In genomic region chr6:3388786-3389185, GRCh38 we compare ENCODE assay signal across 30 cellular contexts.
A peak's percentile ranks its signal among the peaks of the same experiment; 100 is the strongest.
DNase-seq lines count a peak whose midpoint lies in the region; ATAC-seq and TF ChIP-seq lines count a peak whose summit lies in the region.
"Had no signal": no experiment of that assay in that cellular context is flagged by ENCODE, and none has a peak within 500 bp of the region (broad histone marks: within the 10 kb centered on the region; RNA-seq: fewer than 3 reads in every experiment).

No MANE protein-coding gene starts in this region.

- no peak for ATAC-seq in stimulated activated naive CD8-positive, alpha-beta T cell treated with anti-CD3 and anti-CD28 coated beads, Interleukin-15, Interleukin-2, amounts not matched to agents 100 U/mL and 50 U/mL, for 24 hours
- no peak for ATAC-seq in CD8-positive, alpha-beta T cell
- ATAC-seq: effector memory CD8-positive, alpha-beta T cell; SK-N-SH treated with all-trans-retinoic acid at 6 μM for 48 hours had no signal

- H2AFZ ChIP-seq in GM23248 (no peak overlapping the region), osteoblast (ENCODE audit: low read length) (no peak overlapping the region)

- H3K36me3 Mint-ChIP-seq in CD8-positive, alpha-beta T cell = no peaks in the 10 kb centered on the region

- CTCF ChIA-PET in CD8-positive, alpha-beta T cell (lab: Charles Lee) = no interaction called here

- H3K9me3 ChIP-seq in GM23248 (ENCODE audit: low read depth) (no peaks in the 10 kb centered on the region), osteoblast (ENCODE audit: low read depth, low read length) (no peaks in the 10 kb centered on the region)
- H3K9me3 ChIP-seq in CD8-positive, alpha-beta T cell (ENCODE audit: low read length) = no peaks in the 10 kb centered on the region
- H3K9me3 ChIP-seq: BE2C had no signal

- no peaks in the 10 kb centered on the region for H3K27me3 ChIP-seq in GM23248 (replicated peaks; ENCODE audit: insufficient read depth)
- no peaks in the 10 kb centered on the region for H3K27me3 ChIP-seq in osteoblast (ENCODE audit: insufficient read depth, low read length)
- no peaks in the 10 kb centered on the region for H3K27me3 ChIP-seq in CD8-positive, alpha-beta T cell (ENCODE audit: insufficient read depth, low read length)

- TF ChIP-seq CTCF in GM12864 (IDR thresholded peaks at IDR 0.05; ENCODE audit: low read depth, low read length, missing control alignments) (no peak), osteoblast (IDR thresholded peaks at IDR 0.05; ENCODE audit: extremely low read depth, low read depth, low read length) (no peak)
- no peak for TF ChIP-seq CTCF in CD8-positive, alpha-beta T cell (IDR thresholded peaks at IDR 0.05)

- H3K36me3 ChIP-seq in GM23248 (ENCODE audit: low read depth) (no peaks in the 10 kb centered on the region), osteoblast (ENCODE audit: insufficient read depth, low read length) (no peaks in the 10 kb centered on the region)
- H3K36me3 ChIP-seq in CD8-positive, alpha-beta T cell (ENCODE audit: insufficient read depth, low read length) = no peaks in the 10 kb centered on the region
- H3K36me3 ChIP-seq: BE2C had no signal

- H3K9ac ChIP-seq in GM23248 = peak overlapping the region; percentile 90
- H3K9ac ChIP-seq: KMS-11 had no signal

- 86% methylated on average over 8 to 9 of the region's 9 CpGs for WGBS in GM23248 (ENCODE audit: low coverage in 1 of 2, low lambda C conversion rate in 2 of 2, missing lambda C conversion rate in 2 of 2), 2 experiments

- DNase-seq in GM12864 (ENCODE audit: low read depth) = peak; percentile 15
- DNase-seq in GM23248 = no peak
- DNase-seq in osteoblast (ENCODE audit: insufficient read length, low spot score, missing footprints) = no peak
- DNase-seq in LoVo (ENCODE audit: low spot score) = no peak
- DNase-seq in stimulated activated naive CD8-positive, alpha-beta T cell treated with anti-CD3 and anti-CD28 coated beads, Interleukin-15, Interleukin-2, amounts not matched to agents 100 U/mL and 50 U/mL, for 24 hours = no peak
- DNase-seq in CD8-positive, alpha-beta T cell = no peak
- DNase-seq in NK-92 treated with Interleukin-12 subunit alpha and Interleukin-12 subunit beta, amount 100 ng/mL, for 24 hours (lab: John Stamatoyannopoulos, UW) = no peak
- DNase-seq: ACHN; activated CD4-positive, alpha-beta T cell treated with anti-CD3 and anti-CD28 coated beads, Interleukin-2, amount 50 U/mL, for 1 hour; activated CD4-positive, CD25-positive, alpha-beta regulatory T cell; activated effector memory CD4-positive, alpha-beta T cell treated with anti-CD3 and anti-CD28 coated beads, Interleukin-2, amount 50 U/mL, for 16 hours; activated T-cell treated with anti-CD3 and anti-CD28 coated beads, Interleukin-2, amount 50 U/mL, for 24 hours; aorta; BE2C; DMS153; effector memory CD8-positive, alpha-beta T cell; H7; NCI-H2107; NCI-H82; right cardiac atrium; stimulated activated CD4-positive, alpha-beta T cell treated with anti-CD3 and anti-CD28 coated beads, Interleukin-2, amount 100 ng/mL, for 24 hours; stimulated activated CD8-positive, alpha-beta memory T cell treated with anti-CD3 and anti-CD28 coated beads, Interleukin-4, amount 100 ng/mL, for 48 hours; trophoblast cell had no signal

- peaks cover 3% of the 10 kb centered on the region for H3K27me3 Mint-ChIP-seq in CD8-positive, alpha-beta T cell (ENCODE audit: low read depth)

- H3K27ac ChIP-seq in GM23248 (peak overlapping the region; percentile 100), angular gyrus (ENCODE audit: low read depth, low read length) (peak overlapping the region; percentile 84), osteoblast (ENCODE audit: low read depth, low read length) (peak overlapping the region; percentile 100)
- H3K27ac ChIP-seq in CD8-positive, alpha-beta T cell (ENCODE audit: low read depth, low read length) = no peak overlapping the region
- H3K27ac ChIP-seq: KMS-11 had no signal

- H3F3A ChIP-seq in GM23248 (ENCODE audit: insufficient read depth) = peaks cover 47% of the 10 kb centered on the region

- intact Hi-C loops in CD8-positive, alpha-beta T cell (cut with DNase I, micrococcal nuclease) = no loop called here

- no peak overlapping the region for H3K4me3 ChIP-seq in GM12864 (ENCODE audit: low read depth, low read length)
- H3K4me3 ChIP-seq in GM23248 = no peak overlapping the region
- H3K4me3 ChIP-seq in osteoblast (ENCODE audit: insufficient read depth, low read length) = no peak overlapping the region
- H3K4me3 ChIP-seq in CD8-positive, alpha-beta T cell (ENCODE audit: low read depth, low read length) = no peak overlapping the region
- H3K4me3 ChIP-seq: coronary artery had no signal

- no peaks in the 10 kb centered on the region for H3K9me3 Mint-ChIP-seq in CD8-positive, alpha-beta T cell
- H3K9me3 Mint-ChIP-seq: activated T-cell treated with anti-CD3 and anti-CD28 coated beads, Interleukin-2, amount 50 U/mL, for 24 hours; effector memory CD8-positive, alpha-beta T cell; neural crest cell; T-helper 1 cell treated with Interleukin-12 subunit alpha and Interleukin-12 subunit beta and Interleukin-4 antibody, amounts not matched to agents 30 μg/mL and 1 μg/mL, for 36 hours had no signal

- no peak overlapping the region for H3K27ac Mint-ChIP-seq in CD8-positive, alpha-beta T cell
- H3K27ac Mint-ChIP-seq: activated naive CD8-positive, alpha-beta T cell; activated T-cell treated with anti-CD3 and anti-CD28 coated beads, Interleukin-2, amount 50 U/mL, for 24 hours; effector memory CD8-positive, alpha-beta T cell; T-helper 1 cell treated with Interleukin-12 subunit alpha and Interleukin-12 subunit beta and Interleukin-4 antibody, amounts not matched to agents 30 μg/mL and 1 μg/mL, for 36 hours had no signal

- H3K4me2 ChIP-seq in GM23248 (ENCODE audit: unreplicated experiment) = no peak overlapping the region
- no peak overlapping the region for H3K4me2 ChIP-seq in osteoblast (ENCODE audit: insufficient read depth, low read length)
- H3K4me2 ChIP-seq: KMS-11 had no signal

- in situ Hi-C loops in GM23248 (cut with MboI) = no loop called here

- H4K20me1 ChIP-seq in GM23248 (ENCODE audit: insufficient read depth) = no peaks in the 10 kb centered on the region
- H4K20me1 ChIP-seq in osteoblast (ENCODE audit: insufficient read depth, low read length) = no peaks in the 10 kb centered on the region

- H3K79me2 ChIP-seq in GM23248 (ENCODE audit: insufficient read depth) (peaks cover 34% of the 10 kb centered on the region; the same call in 1 of the 2 replicates), osteoblast (ENCODE audit: insufficient read depth, low read length) (peaks cover 9% of the 10 kb centered on the region)

- no peak overlapping the region for H3K4me3 Mint-ChIP-seq in CD8-positive, alpha-beta T cell
- H3K4me3 Mint-ChIP-seq: activated naive CD8-positive, alpha-beta T cell; activated T-cell treated with anti-CD3 and anti-CD28 coated beads, Interleukin-2, amount 50 U/mL, for 24 hours; effector memory CD8-positive, alpha-beta T cell; neural crest cell; T-helper 1 cell treated with Interleukin-12 subunit alpha and Interleukin-12 subunit beta and Interleukin-4 antibody, amounts not matched to agents 30 μg/mL and 1 μg/mL, for 36 hours had no signal

- no peaks in the 10 kb centered on the region for H3K4me1 Mint-ChIP-seq in CD8-positive, alpha-beta T cell (ENCODE audit: low read depth)

- H3K4me1 ChIP-seq in GM23248 (ENCODE audit: insufficient read depth) = peaks cover 51% of the 10 kb centered on the region
- peaks cover 43% of the 10 kb centered on the region for H3K4me1 ChIP-seq in osteoblast (ENCODE audit: insufficient read depth, low read length)
- H3K4me1 ChIP-seq in CD8-positive, alpha-beta T cell (ENCODE audit: insufficient read depth, low read length) = no peaks in the 10 kb centered on the region
- H3K4me1 ChIP-seq: BE2C had no signal

- POLR2A ChIA-PET in CD8-positive, alpha-beta T cell (lab: Charles Lee) = no interaction called here

- no peaks in the 10 kb centered on the region for H3K9me2 ChIP-seq in GM23248 (ENCODE audit: insufficient read depth)
